19 cellular contexts compared by ENCODE assay signal in genomic region chr11:113395782-113396336, GRCh38. TPM values are rescaled to one million over a fixed set of nuclear protein-coding genes. Genes with fewer than 3 reads are reported as not detected.
DNase-seq lines count a peak whose midpoint lies in the region; ATAC-seq and TF ChIP-seq lines count a peak whose summit lies in the region.
"Had no signal": no experiment of that assay in that cellular context is flagged by ENCODE, and none has a peak within 500 bp of the region (broad histone marks: within the 10 kb centered on the region; RNA-seq: fewer than 3 reads in every experiment).

No MANE protein-coding gene starts in this region.

- no peak overlapping the region for H3K9ac ChIP-seq in BLaER1
- no peak overlapping the region for H3K9ac ChIP-seq in BLaER1 treated with 17β-estradiol and CSF1 and Interleukin-3, amounts not matched to agents 10 nM and 100 nM

- H3K9me3 ChIP-seq in BLaER1, result no peaks in the 10 kb centered on the region
- H3K9me3 ChIP-seq in BLaER1 treated with 17β-estradiol and CSF1 and Interleukin-3, amounts not matched to agents 10 nM and 100 nM (replicated peaks in 1 of 11), result no peaks in the 10 kb centered on the region
- no peaks in the 10 kb centered on the region for H3K9me3 ChIP-seq in osteoblast (ENCODE audit: low read depth, low read length)

- H4K20me1 ChIP-seq in BLaER1 (no peaks in the 10 kb centered on the region), osteoblast (ENCODE audit: insufficient read depth, low read length) (no peaks in the 10 kb centered on the region)
- H4K20me1 ChIP-seq in BLaER1 treated with 17β-estradiol and CSF1 and Interleukin-3, amounts not matched to agents 10 nM and 100 nM, result no peaks in the 10 kb centered on the region

- H3K4me2 ChIP-seq in BLaER1, result peak overlapping the region; percentile 78
- H3K4me2 ChIP-seq in BLaER1 treated with 17β-estradiol and CSF1 and Interleukin-3, amounts not matched to agents 10 nM and 100 nM, result peak overlapping the region; percentile 35 to 79 (median 61); a peak in 21 of 22 replicates
- H3K4me2 ChIP-seq in osteoblast (ENCODE audit: insufficient read depth, low read length), result no peak overlapping the region
- H3K4me2 ChIP-seq: GM23338 had no signal

- intact Hi-C loops in posterior vena cava (cut with DNase I), result no loop called here

- H3K27ac Mint-ChIP-seq in stimulated activated effector memory CD8-positive, alpha-beta T cell treated with anti-CD3 and anti-CD28 coated beads, Interleukin-12 subunit alpha, Interleukin-12 subunit beta, amount 100 ng/mL, for 72 hours, result no peak overlapping the region
- H3K27ac Mint-ChIP-seq: B cell; CD4-positive, alpha-beta memory T cell had no signal

- H2AFZ ChIP-seq in osteoblast (ENCODE audit: low read length), result no peak overlapping the region
- H2AFZ ChIP-seq: GM23338 had no signal

- no peaks in the 10 kb centered on the region for H3K9me3 Mint-ChIP-seq in stimulated activated effector memory CD8-positive, alpha-beta T cell treated with anti-CD3 and anti-CD28 coated beads, Interleukin-12 subunit alpha, Interleukin-12 subunit beta, amount 100 ng/mL, for 72 hours
- H3K9me3 Mint-ChIP-seq: GM23338, H9 had no signal

- H3K36me3 Mint-ChIP-seq in stimulated activated effector memory CD8-positive, alpha-beta T cell treated with anti-CD3 and anti-CD28 coated beads, Interleukin-12 subunit alpha, Interleukin-12 subunit beta, amount 100 ng/mL, for 72 hours, result no peaks in the 10 kb centered on the region
- H3K36me3 Mint-ChIP-seq: CD4-positive, alpha-beta memory T cell had no signal

- no peaks in the 10 kb centered on the region for H3K36me3 ChIP-seq in BLaER1
- H3K36me3 ChIP-seq in BLaER1 treated with 17β-estradiol and CSF1 and Interleukin-3, amounts not matched to agents 10 nM and 100 nM, result no peaks in the 10 kb centered on the region
- no peaks in the 10 kb centered on the region for H3K36me3 ChIP-seq in osteoblast (ENCODE audit: insufficient read depth, low read length)

- H3K27ac ChIP-seq in BLaER1 (peak overlapping the region; percentile 60; the same call in 1 of the 2 replicates), osteoblast (ENCODE audit: low read depth, low read length) (no peak overlapping the region)
- no peak overlapping the region for H3K27ac ChIP-seq in BLaER1 treated with 17β-estradiol and CSF1 and Interleukin-3, amounts not matched to agents 10 nM and 100 nM

- H3K4me3 ChIP-seq in BLaER1, result no peak overlapping the region
- H3K4me3 ChIP-seq in BLaER1 treated with 17β-estradiol and CSF1 and Interleukin-3, amounts not matched to agents 10 nM and 100 nM, result no peak overlapping the region
- H3K4me3 ChIP-seq in osteoblast (ENCODE audit: insufficient read depth, low read length), result no peak overlapping the region
- H3K4me3 ChIP-seq: GM23338 had no signal

- no peak for TF ChIP-seq CTCF in osteoblast (IDR thresholded peaks at IDR 0.05; ENCODE audit: extremely low read depth, low read depth, low read length)

- H3K4me3 Mint-ChIP-seq in stimulated activated effector memory CD8-positive, alpha-beta T cell treated with anti-CD3 and anti-CD28 coated beads, Interleukin-12 subunit alpha, Interleukin-12 subunit beta, amount 100 ng/mL, for 72 hours, result no peak overlapping the region
- H3K4me3 Mint-ChIP-seq: B cell; CD4-positive, alpha-beta memory T cell; GM23338; H9 had no signal

- H3K27me3 ChIP-seq in BLaER1 (no peaks in the 10 kb centered on the region), osteoblast (ENCODE audit: insufficient read depth, low read length) (peaks cover 15% of the 10 kb centered on the region)
- H3K27me3 ChIP-seq in BLaER1 treated with 17β-estradiol and CSF1 and Interleukin-3, amounts not matched to agents 10 nM and 100 nM, result no peaks in the 10 kb centered on the region

- no peaks in the 10 kb centered on the region for H3K79me2 ChIP-seq in osteoblast (ENCODE audit: insufficient read depth, low read length)

- DNase-seq in osteoblast (ENCODE audit: insufficient read length, low spot score, missing footprints) (peak; percentile 78), posterior vena cava (ENCODE audit: low spot score) (no peak), activated gamma-delta T cell (lab: John Stamatoyannopoulos, UW) (no peak)
- no peak for DNase-seq in stimulated activated effector memory CD8-positive, alpha-beta T cell treated with anti-CD3 and anti-CD28 coated beads, Interleukin-12 subunit alpha, Interleukin-12 subunit beta, amount 100 ng/mL, for 72 hours (ENCODE audit: low spot score in 2 of 2)
- DNase-seq: C1 segment of cervical spinal cord; Calu3; CD4-positive, alpha-beta memory T cell; COR-L47; DMS79 treated with DMSO at 0.1 percent for 48 hours; GF-D8; H9 had no signal

- peaks cover 25% of the 10 kb centered on the region for H3K4me1 ChIP-seq in BLaER1
- H3K4me1 ChIP-seq in BLaER1 treated with 17β-estradiol and CSF1 and Interleukin-3, amounts not matched to agents 10 nM and 100 nM, result peaks cover 0 to 26% (median 15%) of the 10 kb centered on the region in 10 experiments; a peak in 18 of 20 replicates
- H3K4me1 ChIP-seq in osteoblast (ENCODE audit: insufficient read depth, low read length), result no peaks in the 10 kb centered on the region

- no peaks in the 10 kb centered on the region for H3K4me1 Mint-ChIP-seq in stimulated activated effector memory CD8-positive, alpha-beta T cell treated with anti-CD3 and anti-CD28 coated beads, Interleukin-12 subunit alpha, Interleukin-12 subunit beta, amount 100 ng/mL, for 72 hours
- H3K4me1 Mint-ChIP-seq: B cell; CD4-positive, alpha-beta memory T cell; GM23338 had no signal

- peak; percentile 3 for ATAC-seq in stimulated activated effector memory CD8-positive, alpha-beta T cell treated with anti-CD3 and anti-CD28 coated beads, Interleukin-12 subunit alpha, Interleukin-12 subunit beta, amount 100 ng/mL, for 72 hours
- ATAC-seq: GM23338, HCT116 had no signal

RNA-seq across cellular contexts. Expression of gene ANKK1, which starts 8.3 kb away (rescaled TPM):
- total RNA-seq in osteoblast (under 0.01 TPM in 1 of 2 replicates, not detected in the other), posterior vena cava (under 1 TPM in 1 of 2 donors, not detected in 1; 0.23 TPM)
- total RNA-seq: A172, Daoy, G401 had no signal
